In the genomic region with DNA sequence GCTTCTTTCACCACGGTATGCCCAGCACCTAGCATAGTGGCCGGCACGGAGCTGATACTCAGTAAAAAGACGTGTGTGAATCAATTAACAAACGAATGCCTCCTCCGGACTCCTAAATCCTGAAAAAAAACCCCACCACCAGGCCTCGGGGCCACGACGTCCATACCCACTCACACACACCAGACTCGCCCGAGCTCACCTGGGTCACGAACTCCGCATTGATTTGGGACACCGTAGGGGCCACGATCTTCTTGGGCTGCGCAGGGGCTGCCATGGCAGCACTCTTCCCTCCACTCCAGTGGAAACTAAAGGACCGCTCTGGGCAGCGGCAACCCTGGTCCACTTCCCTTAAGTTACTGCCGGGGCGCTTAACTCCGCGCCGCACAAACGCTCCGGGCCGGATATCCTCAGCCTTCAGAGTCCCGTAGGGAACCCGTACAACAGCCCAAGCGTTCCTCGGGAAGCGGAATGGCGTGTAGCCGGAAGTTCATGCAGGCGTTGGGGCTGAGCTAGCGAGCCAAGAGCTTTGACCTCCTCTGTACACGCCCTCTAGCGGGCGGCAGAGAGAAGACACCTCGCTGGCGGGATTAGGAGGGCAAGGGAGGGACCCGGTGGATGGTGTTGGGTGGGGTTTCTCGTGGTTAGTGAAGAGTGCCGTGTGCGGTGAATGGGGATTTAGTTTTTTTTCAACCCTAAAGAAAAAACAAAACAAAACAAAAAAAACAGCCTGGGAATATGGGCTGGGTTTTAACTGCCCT, we compare ENCODE assay signal across 1 cellular context.
A peak's percentile ranks its signal among the peaks of the same experiment; 100 is the strongest.
TF ChIP-seq lines count a peak whose summit lies in the region.

A gene (minus strand): TSS at position 403 of the 758 bp plus-strand sequence. CDS start 129 bp downstream, at position 274.

TF ChIP-seq in HepG2, 621 proteins besides CTCF, POLR2A, EP300 and RAD21 (continued from another document):
- TF ChIP-seq KLF9 (CRISPR knock-in tag; IDR thresholded peaks at IDR 0.05; ENCODE audit: low read depth) (no peak), SKI (IDR thresholded peaks at IDR 0.05; ENCODE audit: partially characterized antibody) (no peak), GTF3A (CRISPR knock-in tag; conservative IDR thresholded peaks at IDR 0.05) (no peak), ZNF382 (CRISPR knock-in tag; IDR thresholded peaks at IDR 0.05; ENCODE audit: borderline replicate concordance) (no peak), TBP (CRISPR knock-in tag; IDR thresholded peaks at IDR 0.05) (no peak), ZNF143 (CRISPR knock-in tag; IDR thresholded peaks at IDR 0.05) (peak; percentile 64; the same call in 1 of the 2 replicates), ZMYM3 (CRISPR knock-in tag; IDR thresholded peaks at IDR 0.05) (no peak), KLF13 (CRISPR knock-in tag; IDR thresholded peaks at IDR 0.05) (no peak), HNRNPUL1 (IDR thresholded peaks at IDR 0.05; ENCODE audit: low read depth, low read length) (no peak), ZNF598 (CRISPR knock-in tag; IDR thresholded peaks at IDR 0.05; ENCODE audit: borderline replicate concordance) (no peak; the same call in 1 of the 2 replicates), KLF16 (CRISPR knock-in tag; IDR thresholded peaks at IDR 0.05) (peak in 1 of 2 experiments; percentile 91; a peak in 2 of 4 replicates)
- TF ChIP-seq, protein P1, sequence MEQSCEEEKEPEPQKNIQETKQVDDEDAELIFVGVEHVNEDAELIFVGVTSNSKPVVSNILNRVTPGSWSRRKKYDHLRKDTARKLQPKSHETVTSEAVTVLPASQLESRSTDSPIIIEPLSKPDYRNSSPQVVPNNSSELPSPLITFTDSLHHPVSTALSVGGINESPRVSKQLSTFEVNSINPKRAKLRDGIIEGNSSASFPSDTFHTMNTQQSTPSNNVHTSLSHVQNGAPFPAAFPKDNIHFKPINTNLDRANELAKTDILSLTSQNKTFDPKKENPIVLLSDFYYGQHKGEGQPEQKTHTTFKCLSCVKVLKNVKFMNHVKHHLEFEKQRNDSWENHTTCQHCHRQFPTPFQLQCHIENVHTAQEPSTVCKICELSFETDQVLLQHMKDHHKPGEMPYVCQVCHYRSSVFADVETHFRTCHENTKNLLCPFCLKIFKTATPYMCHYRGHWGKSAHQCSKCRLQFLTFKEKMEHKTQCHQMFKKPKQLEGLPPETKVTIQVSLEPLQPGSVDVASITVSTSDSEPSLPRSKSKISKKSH (CRISPR knock-in tag; IDR thresholded peaks at IDR 0.05; ENCODE audit: borderline replicate concordance): peak; percentile 41; the same call in 1 of the 2 replicates
- TF ChIP-seq, protein P2, sequence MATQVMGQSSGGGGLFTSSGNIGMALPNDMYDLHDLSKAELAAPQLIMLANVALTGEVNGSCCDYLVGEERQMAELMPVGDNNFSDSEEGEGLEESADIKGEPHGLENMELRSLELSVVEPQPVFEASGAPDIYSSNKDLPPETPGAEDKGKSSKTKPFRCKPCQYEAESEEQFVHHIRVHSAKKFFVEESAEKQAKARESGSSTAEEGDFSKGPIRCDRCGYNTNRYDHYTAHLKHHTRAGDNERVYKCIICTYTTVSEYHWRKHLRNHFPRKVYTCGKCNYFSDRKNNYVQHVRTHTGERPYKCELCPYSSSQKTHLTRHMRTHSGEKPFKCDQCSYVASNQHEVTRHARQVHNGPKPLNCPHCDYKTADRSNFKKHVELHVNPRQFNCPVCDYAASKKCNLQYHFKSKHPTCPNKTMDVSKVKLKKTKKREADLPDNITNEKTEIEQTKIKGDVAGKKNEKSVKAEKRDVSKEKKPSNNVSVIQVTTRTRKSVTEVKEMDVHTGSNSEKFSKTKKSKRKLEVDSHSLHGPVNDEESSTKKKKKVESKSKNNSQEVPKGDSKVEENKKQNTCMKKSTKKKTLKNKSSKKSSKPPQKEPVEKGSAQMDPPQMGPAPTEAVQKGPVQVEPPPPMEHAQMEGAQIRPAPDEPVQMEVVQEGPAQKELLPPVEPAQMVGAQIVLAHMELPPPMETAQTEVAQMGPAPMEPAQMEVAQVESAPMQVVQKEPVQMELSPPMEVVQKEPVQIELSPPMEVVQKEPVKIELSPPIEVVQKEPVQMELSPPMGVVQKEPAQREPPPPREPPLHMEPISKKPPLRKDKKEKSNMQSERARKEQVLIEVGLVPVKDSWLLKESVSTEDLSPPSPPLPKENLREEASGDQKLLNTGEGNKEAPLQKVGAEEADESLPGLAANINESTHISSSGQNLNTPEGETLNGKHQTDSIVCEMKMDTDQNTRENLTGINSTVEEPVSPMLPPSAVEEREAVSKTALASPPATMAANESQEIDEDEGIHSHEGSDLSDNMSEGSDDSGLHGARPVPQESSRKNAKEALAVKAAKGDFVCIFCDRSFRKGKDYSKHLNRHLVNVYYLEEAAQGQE (IDR thresholded peaks at IDR 0.05; ENCODE audit: borderline replicate concordance in 1 of 2, low read depth in 1 of 2, low read length in 2 of 2): peak in 1 of 2 experiments; percentile 39; a peak in 1 of 4 replicates
